Comparison of ENCODE assay signal across 26 cellular contexts in genomic region chr14:55482936-55483605, GRCh38. TPM values are rescaled to one million over a fixed set of nuclear protein-coding genes. Genes with fewer than 3 reads are reported as not detected.
DNase-seq lines count a peak whose midpoint lies in the region; ATAC-seq and TF ChIP-seq lines count a peak whose summit lies in the region.
"Had no signal": no experiment of that assay in that cellular context is flagged by ENCODE, and none has a peak within 500 bp of the region (broad histone marks: within the 10 kb centered on the region; RNA-seq: fewer than 3 reads in every experiment).

No MANE protein-coding gene starts in this region.

- H3K4me3 ChIP-seq in ACC112 (ENCODE audit: low read depth, low read length) = no peak overlapping the region
- no peak overlapping the region for H3K4me3 ChIP-seq in mammary epithelial cell (replicated peaks in 1 of 3; ENCODE audit: insufficient read depth in 1 of 3, low read depth in 2 of 3, low read length in 3 of 3)
- H3K4me3 ChIP-seq: MG63, SK-N-MC had no signal

- H3K9me3 ChIP-seq in mammary epithelial cell (replicated peaks; ENCODE audit: insufficient read depth, low read length) = no peaks in the 10 kb centered on the region
- H3K9me3 ChIP-seq: MG63 had no signal

- WGBS in mammary epithelial cell (ENCODE audit: low coverage, missing lambda C conversion rate) = 29% methylated on average over 4 of the region's 4 CpGs

- CTCF ChIA-PET in mammary epithelial cell (lab: Charles Lee; ENCODE audit: low non-redundant PET) = no interaction called here

- dilution Hi-C loops in mammary epithelial cell (cut with HindIII; ENCODE audit: low sequenced_read_pairs) = no loop called here

- H3K4me1 ChIP-seq in ACC112 (ENCODE audit: control insufficient read depth, insufficient read depth, low read length, unreplicated experiment) = peaks cover 21% of the 10 kb centered on the region
- H3K4me1 ChIP-seq in mammary epithelial cell (ENCODE audit: insufficient read depth, low read length) = peaks cover 6% of the 10 kb centered on the region
- peaks cover 13% of the 10 kb centered on the region for H3K4me1 ChIP-seq in foreskin keratinocyte

- H2AFZ ChIP-seq in ACC112 (ENCODE audit: low read length, unreplicated experiment) (no peak overlapping the region), mammary epithelial cell (ENCODE audit: low read depth, low read length) (peak overlapping the region; percentile 23)

- in situ Hi-C loops in mammary epithelial cell (cut with MboI; ENCODE audit: low sequenced_read_pairs in 2 of 2) = no loop called here

- peak overlapping the region; percentile 11 for H3K4me2 ChIP-seq in mammary epithelial cell (ENCODE audit: insufficient read depth, low read depth, low read length)

- intact Hi-C loops in mammary epithelial cell (cut with micrococcal nuclease) = no loop called here

- H3K79me2 ChIP-seq in ACC112 (ENCODE audit: control insufficient read depth, insufficient read depth, low read length, unreplicated experiment) (no peaks in the 10 kb centered on the region), mammary epithelial cell (ENCODE audit: insufficient read depth, low read length) (no peaks in the 10 kb centered on the region)

- ATAC-seq in foreskin keratinocyte = no peak

- H3K36me3 ChIP-seq in ACC112 (ENCODE audit: insufficient read depth, low read length) (no peaks in the 10 kb centered on the region), mammary epithelial cell (ENCODE audit: insufficient read depth, low read length) (no peaks in the 10 kb centered on the region)
- H3K36me3 ChIP-seq: MG63 had no signal

- H3K27ac ChIP-seq in ACC112 (ENCODE audit: low read depth, low read length) (peak overlapping the region; percentile 27; the same call in 1 of the 2 replicates), mammary epithelial cell (ENCODE audit: insufficient read depth, low read depth, low read length) (no peak overlapping the region), foreskin keratinocyte (no peak overlapping the region)
- H3K27ac ChIP-seq: C4-2B, SK-N-MC had no signal

- DNase-seq in NCI-H146 treated with DMSO at 0.1 percent for 48 hours (lab: John Stamatoyannopoulos, UW; ENCODE audit: unreplicated experiment) = peak; percentile 11
- DNase-seq in mammary epithelial cell = peak; percentile 11
- peak; percentile 16 to 34 for DNase-seq in foreskin keratinocyte
- no peak for DNase-seq in DMS153 treated with DMSO at 0.1 percent for 48 hours (lab: John Stamatoyannopoulos, UW; ENCODE audit: unreplicated experiment)
- no peak for DNase-seq in UCSD-AML1 (lab: John Stamatoyannopoulos, UW; ENCODE audit: unreplicated experiment)
- no peak for DNase-seq in nucleus accumbens (lab: John Stamatoyannopoulos, UW)
- DNase-seq in NCI-H82 treated with DMSO at 0.1 percent for 48 hours (lab: John Stamatoyannopoulos, UW; ENCODE audit: unreplicated experiment) = no peak
- DNase-seq: Calu3; CD8-positive, alpha-beta memory T cell; DMS153; Karpas-422; MG63; NCI-H1436; NCI-H2081; NCI-H2171; NCI-H345; NCI-H524; NCI-H82; SHP77 treated with DMSO at 0.1 percent for 48 hours had no signal

- TF ChIP-seq CTCF in mammary epithelial cell (conservative IDR thresholded peaks at IDR 0.05 in 1 of 2, IDR thresholded peaks at IDR 0.05 in 1 of 2; ENCODE audit: extremely low read depth in 1 of 2, insufficient read depth in 1 of 2, low read depth in 1 of 2, low read length in 2 of 2) (no peak), foreskin keratinocyte (conservative IDR thresholded peaks at IDR 0.05) (no peak)

- H4K20me1 ChIP-seq in mammary epithelial cell (ENCODE audit: insufficient read depth, low read length) = no peaks in the 10 kb centered on the region

- no peak overlapping the region for H3K9ac ChIP-seq in mammary epithelial cell (ENCODE audit: insufficient read depth, low read length)

- BruUV-seq in mammary epithelial cell (replicated peaks; lab: Mats Ljungman, UMichigan) = no TSS peak

- H3K27me3 ChIP-seq in ACC112 (ENCODE audit: insufficient read depth, low read length) = no peaks in the 10 kb centered on the region
- no peaks in the 10 kb centered on the region for H3K27me3 ChIP-seq in mammary epithelial cell (ENCODE audit: insufficient read depth, low read length)
- no peaks in the 10 kb centered on the region for H3K27me3 ChIP-seq in foreskin keratinocyte
- H3K27me3 ChIP-seq: MG63 had no signal

RNA-seq across cellular contexts. Expression of gene TBPL2, which starts 42.7 kb away (rescaled TPM):
- total RNA-seq in mammary epithelial cell (not detected), foreskin keratinocyte (not detected in 2 replicates)
- polyA plus RNA-seq in mammary epithelial cell (not detected), foreskin keratinocyte (not detected in 2 replicates)
- polyA minus RNA-seq in mammary epithelial cell = not detected
- total RNA-seq: A172; Calu3; CD8-positive, alpha-beta memory T cell; Daoy; H4; RPMI7951 had no signal
- polyA plus RNA-seq: CD8-positive, alpha-beta memory T cell had no signal

Comparison
In these comparisons a context has a peak if more than half of its experiments do, and no peak if none do; other contexts are left out.
1. DNase-seq: peak in NCI-H146 treated with DMSO at 0.1 percent for 48 hours (single experiment), mammary epithelial cell (single experiment) and foreskin keratinocyte (2 of 2); none in DMS153 treated with DMSO at 0.1 percent for 48 hours (single experiment), UCSD-AML1 (single experiment), nucleus accumbens (0 of 56) and NCI-H82 treated with DMSO at 0.1 percent for 48 hours (single experiment).